In the genomic region with DNA sequence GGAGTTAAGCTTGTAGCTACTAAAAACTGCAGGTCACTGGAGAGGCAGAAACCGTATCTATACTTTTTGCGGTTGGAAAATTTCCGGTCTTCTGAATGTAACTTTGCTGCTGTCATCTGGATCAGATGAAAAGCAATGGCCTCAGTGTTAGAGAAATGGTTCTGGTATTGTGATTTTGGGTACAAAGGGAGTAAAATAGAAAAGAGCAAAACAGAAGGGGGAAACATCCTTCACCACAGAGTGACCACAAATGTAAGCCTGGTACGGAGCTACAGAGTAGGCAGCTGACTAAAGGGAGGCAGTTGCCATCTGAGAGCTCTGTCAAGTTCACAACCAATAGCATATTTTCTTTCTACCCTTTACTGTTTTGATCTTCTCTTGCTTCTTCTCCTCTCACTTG, we compare ENCODE assay signal across 9 cellular contexts. TPM values are rescaled to one million over a fixed set of nuclear protein-coding genes. Genes with fewer than 3 reads are reported as not detected.
A peak's percentile ranks its signal among the peaks of the same experiment; 100 is the strongest.
DNase-seq lines count a peak whose midpoint lies in the region; ATAC-seq and TF ChIP-seq lines count a peak whose summit lies in the region.
"Had no signal": no experiment of that assay in that cellular context is flagged by ENCODE, and none has a peak within 500 bp of the region (broad histone marks: within the 10 kb centered on the region; RNA-seq: fewer than 3 reads in every experiment).

No MANE protein-coding gene starts in this region.

- H3K36me3 Mint-ChIP-seq in activated naive CD8-positive, alpha-beta T cell treated with anti-CD3 and anti-CD28 coated beads, Interleukin-2, amount 50 U/mL, for 24 hours (ENCODE audit: low read depth) = peaks cover 12% of the 10 kb centered on the region

- no peaks in the 10 kb centered on the region for H3K27me3 Mint-ChIP-seq in activated naive CD8-positive, alpha-beta T cell treated with anti-CD3 and anti-CD28 coated beads, Interleukin-2, amount 50 U/mL, for 24 hours

- H3K4me1 Mint-ChIP-seq in activated naive CD8-positive, alpha-beta T cell treated with anti-CD3 and anti-CD28 coated beads, Interleukin-2, amount 50 U/mL, for 24 hours = peaks cover 39% of the 10 kb centered on the region

- no peaks in the 10 kb centered on the region for H3K9me3 Mint-ChIP-seq in activated naive CD8-positive, alpha-beta T cell treated with anti-CD3 and anti-CD28 coated beads, Interleukin-2, amount 50 U/mL, for 24 hours

- H3K27ac Mint-ChIP-seq in activated naive CD8-positive, alpha-beta T cell treated with anti-CD3 and anti-CD28 coated beads, Interleukin-2, amount 50 U/mL, for 24 hours = no peak overlapping the region

- intact Hi-C loops in Right ventricle myocardium inferior (cut with DNase I) = no loop called here

- peak; percentile 14 for DNase-seq in GM10266 (ENCODE audit: extremely low spot score)
- DNase-seq in activated naive CD8-positive, alpha-beta T cell treated with anti-CD3 and anti-CD28 coated beads, Interleukin-2, amount 50 U/mL, for 24 hours = peak; percentile 43
- DNase-seq in NCI-H1105 (lab: John Stamatoyannopoulos, UW) = no peak
- no peak for DNase-seq in activated CD4-positive, CD25-positive, alpha-beta regulatory T cell treated with anti-CD3 and anti-CD28 coated beads, Interleukin-2, amount 50 U/mL, for 72 hours
- DNase-seq in Right ventricle myocardium inferior (ENCODE audit: missing footprints) = no peak
- DNase-seq in HT-29 (ENCODE audit: low spot score) = no peak

- H3K4me3 Mint-ChIP-seq in activated naive CD8-positive, alpha-beta T cell treated with anti-CD3 and anti-CD28 coated beads, Interleukin-2, amount 50 U/mL, for 24 hours = no peak overlapping the region

- peak; percentile 81 for ATAC-seq in GM21515 (IDR thresholded peaks at IDR 0.05; ENCODE audit: unreplicated experiment)
- ATAC-seq in HG03575 (IDR thresholded peaks at IDR 0.05; ENCODE audit: extremely low read depth, insufficient number of reproducible peaks, low FRiP score, unreplicated experiment) = peak; percentile 70
- peak; percentile 81 for ATAC-seq in activated naive CD8-positive, alpha-beta T cell treated with anti-CD3 and anti-CD28 coated beads, Interleukin-2, amount 50 U/mL, for 24 hours
- ATAC-seq in Right ventricle myocardium inferior = no peak

- TF ChIP-seq CTCF in GM10266 (IDR thresholded peaks at IDR 0.05; ENCODE audit: control insufficient read depth, insufficient read depth, low read depth, missing control alignments) = no peak

RNA-seq across cellular contexts. Expression of a gene that starts 5.6 kb away (rescaled TPM):
- total RNA-seq in Right ventricle myocardium inferior = 0.35 TPM
- total RNA-seq in HT-29 (2014; rRNA removed; shearing (Covaris generic)) = not detected in 2 replicates

RNA-seq across cellular contexts. Expression of a gene that starts 47.5 kb away (rescaled TPM):
- not detected for total RNA-seq in Right ventricle myocardium inferior
- 0.05 TPM in 1 of 2 replicates, not detected in the other for total RNA-seq in HT-29 (2014; rRNA removed; shearing (Covaris generic))
- total RNA-seq: myocyte had no signal

Comparison
In these comparisons a context has a peak if more than half of its experiments do, and no peak if none do; other contexts are left out.
1. DNase-seq: peak in GM10266 (single experiment) and activated naive CD8-positive, alpha-beta T cell treated with anti-CD3 and anti-CD28 coated beads, Interleukin-2, amount 50 U/mL, for 24 hours (single experiment); none in NCI-H1105 (single experiment), activated CD4-positive, CD25-positive, alpha-beta regulatory T cell treated with anti-CD3 and anti-CD28 coated beads, Interleukin-2, amount 50 U/mL, for 72 hours (single experiment), Right ventricle myocardium inferior (single experiment) and HT-29 (single experiment).